30 cellular contexts compared by ENCODE assay signal in the genomic region with DNA sequence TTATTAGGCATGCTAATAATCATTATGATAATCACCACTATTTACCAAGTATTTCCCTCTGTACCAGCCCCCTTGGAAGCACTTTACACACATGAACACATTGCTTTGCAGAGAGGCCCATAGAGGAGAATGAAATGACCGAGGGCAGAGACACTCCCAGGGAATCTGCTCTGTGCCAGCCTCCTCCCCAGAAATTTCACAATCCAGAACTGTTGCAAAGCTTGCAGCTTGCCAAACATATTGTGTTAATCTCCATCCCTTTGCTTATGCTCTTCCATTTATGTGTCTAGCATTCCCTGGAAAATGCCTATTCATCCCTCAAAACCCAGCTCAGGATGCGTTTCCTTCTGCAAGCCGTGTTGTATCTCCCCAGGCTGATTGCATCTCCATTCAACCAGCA. TPM values are rescaled to one million over a fixed set of nuclear protein-coding genes. Genes with fewer than 3 reads are reported as not detected.
A peak's percentile ranks its signal among the peaks of the same experiment; 100 is the strongest.
DNase-seq lines count a peak whose midpoint lies in the region; ATAC-seq and TF ChIP-seq lines count a peak whose summit lies in the region.
"Had no signal": no experiment of that assay in that cellular context is flagged by ENCODE, and none has a peak within 500 bp of the region (broad histone marks: within the 10 kb centered on the region; RNA-seq: fewer than 3 reads in every experiment).

No MANE protein-coding gene starts in this region.

- no peak overlapping the region for H3K27ac ChIP-seq in testis
- H3K27ac ChIP-seq: dorsolateral prefrontal cortex, pancreas had no signal

- TF ChIP-seq CTCF in fibroblast of villous mesenchyme (IDR thresholded peaks at IDR 0.05; ENCODE audit: insufficient read depth, low read depth, low read length) (no peak), testis (IDR thresholded peaks at IDR 0.05) (no peak)

- H3K9me3 ChIP-seq in testis: no peaks in the 10 kb centered on the region
- H3K9me3 ChIP-seq: pancreas had no signal

- WGBS in testis, 2 donors: 87 to 100% methylated on average over 3 of the region's 3 CpGs

- ATAC-seq in sciatic nerve: peak; percentile 94
- ATAC-seq: GM12878; naive thymus-derived CD4-positive, alpha-beta T cell had no signal

- DNase-seq in AG20443 (ENCODE audit: low spot score) (peak; percentile 89), NCI-H226 (peak; percentile 12), fibroblast of villous mesenchyme (ENCODE audit: low read depth) (peak; percentile 42), sciatic nerve (ENCODE audit: low spot score) (no peak), testis (no peak), DMS79 (lab: John Stamatoyannopoulos, UW) (no peak), NCI-H1436 treated with DMSO at 0.1 percent for 48 hours (lab: John Stamatoyannopoulos, UW) (no peak)
- DNase-seq in stimulated activated naive CD4-positive, alpha-beta T cell treated with Interleukin-2 at 50 U/mL for 16 hours (lab: John Stamatoyannopoulos, UW): no peak
- DNase-seq: activated CD4-positive, CD25-positive, alpha-beta regulatory T cell treated with anti-CD3 and anti-CD28 coated beads, Interleukin-2, amount 50 U/mL, for 72 hours; activated naive CD4-positive, alpha-beta T cell treated with anti-CD3 and anti-CD28 coated beads, Interleukin-2, amount 10 ng/mL, durations not matched to agents 7 days and 5 days; activated T-cell treated with anti-CD3 and anti-CD28 coated beads, Interleukin-2, amount 50 U/mL, for 48 hours; anterior cingulate cortex; CD4-positive, alpha-beta memory T cell; DMS153; dorsolateral prefrontal cortex; GF-D8; KG1; kidney glomerular epithelial cell; mesendoderm; MV-4-11; naive thymus-derived CD4-positive, alpha-beta T cell; NCI-H1694 treated with DMSO at 0.1 percent for 48 hours; NCI-H2227 treated with DMSO at 0.1 percent for 48 hours; NCI-H774; pancreas; SHP77 had no signal

- H3K4me3 ChIP-seq in fibroblast of villous mesenchyme (ENCODE audit: low read depth, low read length): no peak overlapping the region
- H3K4me3 ChIP-seq in testis: no peak overlapping the region
- H3K4me3 ChIP-seq: dorsolateral prefrontal cortex, GM12878, pancreas had no signal

- no peak for TF ChIP-seq POLR2A in testis (IDR thresholded peaks at IDR 0.05)

- no peaks in the 10 kb centered on the region for H3K4me1 ChIP-seq in testis
- H3K4me1 ChIP-seq: pancreas had no signal

- H3K27me3 ChIP-seq in testis: no peaks in the 10 kb centered on the region
- H3K27me3 ChIP-seq: dorsolateral prefrontal cortex, pancreas had no signal

- intact Hi-C loops in sciatic nerve (cut with DNase I): no loop called here
- intact Hi-C loops in testis (cut with DNase I; ENCODE audit: low total_unique reads): no loop called here

- H3K36me3 ChIP-seq in testis (ENCODE audit: low read depth, missing control alignments): no peaks in the 10 kb centered on the region
- H3K36me3 ChIP-seq: pancreas had no signal

RNA-seq across cellular contexts. Expression of a gene that starts 37.8 kb away (rescaled TPM):
- total RNA-seq in fibroblast of villous mesenchyme: 1.3 TPM in 1 of 2 replicates, not detected in the other
- total RNA-seq in sciatic nerve: 8.3 TPM
- under 1 TPM in 1 of 2 donors, not detected in 1; 0.39 TPM for total RNA-seq in testis
- 3.1 TPM for polyA plus RNA-seq in testis (ENCODE audit: insufficient read depth, low read depth, low replicate concordance)
- total RNA-seq: activated CD8-positive, alpha-beta memory T cell treated with anti-CD3 and anti-CD28 coated beads for 36 hours; CD4-positive, alpha-beta memory T cell; GM12878; HT-29; OCI-LY7 had no signal
- polyA plus RNA-seq: CD4-positive, alpha-beta memory T cell; GM12878; naive thymus-derived CD4-positive, alpha-beta T cell had no signal

Comparison
In these comparisons a context has a peak if more than half of its experiments do, and no peak if none do; other contexts are left out.
1. DNase-seq: peak in AG20443 (single experiment), NCI-H226 (single experiment) and fibroblast of villous mesenchyme (single experiment); none in sciatic nerve (single experiment), testis (single experiment), stimulated activated naive CD4-positive, alpha-beta T cell treated with Interleukin-2 at 50 U/mL for 16 hours (single experiment), DMS79 (single experiment) and NCI-H1436 treated with DMSO at 0.1 percent for 48 hours (single experiment).